Comparison of ENCODE assay signal across 24 cellular contexts in the genomic region with DNA sequence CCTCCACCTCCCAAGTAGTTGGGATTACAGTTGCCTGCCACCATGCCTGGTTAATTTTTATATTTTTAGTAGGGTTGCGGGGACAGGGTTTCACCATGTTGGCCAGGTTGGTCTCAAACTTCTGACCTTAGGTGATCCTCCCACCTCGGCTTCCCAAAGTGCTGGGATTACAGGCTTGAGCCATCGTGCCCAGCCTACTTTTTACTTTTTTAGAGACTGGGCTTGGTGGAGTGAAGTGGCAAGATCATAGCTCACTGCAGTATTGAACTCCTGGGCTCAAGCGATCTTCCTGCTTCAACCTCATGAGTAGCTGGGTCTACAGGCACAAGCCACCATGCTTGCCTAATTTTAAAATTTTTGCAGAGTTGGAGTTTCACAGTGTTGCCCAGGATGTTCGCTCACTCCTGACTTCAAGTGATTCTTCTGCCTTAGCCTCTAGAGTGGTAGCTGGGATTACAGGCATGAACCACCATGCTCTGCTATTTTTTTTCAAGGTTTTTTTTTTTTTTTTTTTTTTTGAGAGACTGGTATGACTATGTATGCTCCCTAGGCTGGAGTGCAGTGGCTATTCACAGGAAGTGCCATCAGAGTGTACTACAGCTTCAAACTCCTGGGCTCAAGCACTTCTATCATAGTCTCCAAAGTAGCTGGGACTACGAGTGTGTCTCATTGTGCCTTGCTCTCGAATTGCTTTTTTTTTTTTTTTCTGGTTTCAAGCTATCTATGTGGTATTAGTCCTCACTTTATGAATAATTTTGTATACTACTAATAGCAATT. TPM values are rescaled to one million over a fixed set of nuclear protein-coding genes. Genes with fewer than 3 reads are reported as not detected.
"Had no signal": no experiment of that assay in that cellular context is flagged by ENCODE, and none has a peak within 500 bp of the region (broad histone marks: within the 10 kb centered on the region; RNA-seq: fewer than 3 reads in every experiment).

No MANE protein-coding gene starts in this region.

- H3K27ac Mint-ChIP-seq: activated naive CD8-positive, alpha-beta T cell; effector memory CD8-positive, alpha-beta T cell; immature natural killer cell; naive thymus-derived CD4-positive, alpha-beta T cell; stimulated activated memory B cell treated with anti-CD40 and anti-IgM and Interleukin-4, amounts not matched to agents 10 μg/mL and 1 μg/mL and 100 μg/mL, for 72 hours; T-helper 2 cell treated with Interferon-gamma antibody and Interleukin-4, amounts not matched to agents 5 μg/mL and 100 μg/mL, for 36 hours had no signal

- H3K9me3 Mint-ChIP-seq: central memory CD8-positive, alpha-beta T cell; effector memory CD8-positive, alpha-beta T cell; immature natural killer cell; naive thymus-derived CD4-positive, alpha-beta T cell; neural crest cell; stimulated activated memory B cell treated with anti-CD40 and anti-IgM and Interleukin-4, amounts not matched to agents 10 μg/mL and 1 μg/mL and 100 μg/mL, for 72 hours; T-helper 2 cell treated with Interferon-gamma antibody and Interleukin-4, amounts not matched to agents 5 μg/mL and 100 μg/mL, for 36 hours had no signal

- H3K36me3 ChIP-seq: uterus had no signal

- H2AFZ ChIP-seq: hepatocyte had no signal

- DNase-seq: activated CD4-positive, alpha-beta T cell treated with anti-CD3 and anti-CD28 coated beads for 1 hour; activated effector memory CD4-positive, alpha-beta T cell treated with anti-CD3 and anti-CD28 coated beads, Interleukin-2, amount 50 U/mL, for 16 hours; dorsolateral prefrontal cortex; effector memory CD8-positive, alpha-beta T cell; glutamatergic neuron; immature natural killer cell; lower lobe of right lung; naive thymus-derived CD4-positive, alpha-beta T cell; occipital lobe; small intestine; stomach; uterus; WERI-Rb-1 had no signal

- ATAC-seq: effector memory CD8-positive, alpha-beta T cell; left lobe of liver; lower lobe of right lung; naive thymus-derived CD4-positive, alpha-beta T cell; sciatic nerve; stimulated activated memory B cell treated with anti-CD40 and anti-IgM and Interleukin-4, amounts not matched to agents 10 μg/mL and 1 μg/mL and 100 μg/mL, for 72 hours had no signal

- H3K27ac ChIP-seq: dorsolateral prefrontal cortex, esophagus muscularis mucosa, hepatocyte, lower lobe of right lung, stomach, suprapubic skin, tibial nerve, uterus, WERI-Rb-1 had no signal

- H3K4me2 ChIP-seq: hepatocyte had no signal

- H3K79me2 ChIP-seq: hepatocyte had no signal

- H3K27me3 Mint-ChIP-seq: activated naive CD8-positive, alpha-beta T cell; central memory CD8-positive, alpha-beta T cell; effector memory CD8-positive, alpha-beta T cell; naive thymus-derived CD4-positive, alpha-beta T cell; stimulated activated memory B cell treated with anti-CD40 and anti-IgM and Interleukin-4, amounts not matched to agents 10 μg/mL and 1 μg/mL and 100 μg/mL, for 72 hours had no signal

- H3K4me1 ChIP-seq: esophagus muscularis mucosa, lower lobe of right lung, stomach, suprapubic skin, tibial nerve, uterus had no signal

- H3K4me3 Mint-ChIP-seq: activated naive CD8-positive, alpha-beta T cell; central memory CD8-positive, alpha-beta T cell; effector memory CD8-positive, alpha-beta T cell; immature natural killer cell; naive thymus-derived CD4-positive, alpha-beta T cell; neural crest cell; stimulated activated memory B cell treated with anti-CD40 and anti-IgM and Interleukin-4, amounts not matched to agents 10 μg/mL and 1 μg/mL and 100 μg/mL, for 72 hours; T-helper 2 cell treated with Interferon-gamma antibody and Interleukin-4, amounts not matched to agents 5 μg/mL and 100 μg/mL, for 36 hours had no signal

- H3K4me3 ChIP-seq: dorsolateral prefrontal cortex, esophagus muscularis mucosa, hepatocyte, lower lobe of right lung, stomach, suprapubic skin, tibial nerve, uterus had no signal

- H3K9me3 ChIP-seq: esophagus muscularis mucosa, lower lobe of right lung, stomach, suprapubic skin, tibial nerve, uterus had no signal

- H3K27me3 ChIP-seq: dorsolateral prefrontal cortex, esophagus muscularis mucosa, hepatocyte, stomach, suprapubic skin, tibial nerve, uterus had no signal

- H3K4me1 Mint-ChIP-seq: central memory CD8-positive, alpha-beta T cell; immature natural killer cell; neural crest cell; stimulated activated memory B cell treated with anti-CD40 and anti-IgM and Interleukin-4, amounts not matched to agents 10 μg/mL and 1 μg/mL and 100 μg/mL, for 72 hours had no signal

RNA-seq across cellular contexts. Expression of gene EPCAM, which starts 45.8 kb away (rescaled TPM):
- total RNA-seq: esophagus muscularis mucosa; naive thymus-derived CD4-positive, alpha-beta T cell had no signal
